ENCODE assay signal across 8 cellular contexts in the genomic region with DNA sequence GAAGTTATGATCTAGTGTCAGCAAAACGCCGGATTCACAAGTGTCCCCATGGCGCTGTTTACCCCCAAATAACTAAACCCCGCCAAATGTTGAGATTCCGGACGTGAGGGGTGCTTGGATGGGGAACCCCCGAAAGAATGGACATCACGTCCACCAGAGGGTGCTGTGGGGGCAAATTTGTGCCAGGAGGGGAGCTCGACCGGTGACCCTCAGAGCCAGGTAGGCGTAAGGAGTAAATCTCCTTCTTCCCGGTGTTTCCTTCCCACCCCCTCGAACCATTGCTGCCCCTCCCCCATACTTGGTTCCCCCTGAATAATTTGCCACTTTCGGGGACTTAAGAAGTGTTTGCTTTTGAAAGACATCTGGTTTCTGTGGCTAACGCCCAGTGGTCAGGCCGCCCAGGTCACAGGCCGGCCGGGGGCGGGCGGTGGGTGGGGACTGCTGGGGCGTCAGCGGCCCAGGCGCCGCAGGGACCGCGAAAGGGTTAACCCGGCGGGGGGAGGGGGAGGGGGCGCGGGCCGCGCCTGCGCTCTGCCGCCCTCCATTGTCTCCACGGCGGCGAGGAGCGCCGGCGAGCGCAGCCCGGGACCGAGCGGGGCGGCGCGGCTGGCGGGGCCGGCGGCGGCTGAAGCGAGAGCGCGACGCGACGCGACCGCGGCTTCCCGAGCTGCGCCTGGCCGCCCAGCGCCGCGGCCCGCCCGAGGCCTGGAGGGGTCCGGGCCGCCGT. TPM values are rescaled to one million over a fixed set of nuclear protein-coding genes. Genes with fewer than 3 reads are reported as not detected.
A peak's percentile ranks its signal among the peaks of the same experiment; 100 is the strongest.
DNase-seq lines count a peak whose midpoint lies in the region; ATAC-seq and TF ChIP-seq lines count a peak whose summit lies in the region.

TSS of gene ZNRF1 (plus strand) at position 544 of the 727 bp plus-strand sequence. CDS start 648 bp downstream, outside the sequence.

- peaks cover 22% of the 10 kb centered on the region for H3K27me3 Mint-ChIP-seq in activated CD4-positive, alpha-beta memory T cell treated with anti-CD3 and anti-CD28 coated beads, Interleukin-2, amount 10 ng/mL, durations not matched to agents 7 days and 5 days

- peak within 1 kb of the TSS; percentile 77 for H3K4me3 Mint-ChIP-seq in activated CD4-positive, alpha-beta memory T cell treated with anti-CD3 and anti-CD28 coated beads, Interleukin-2, amount 10 ng/mL, durations not matched to agents 7 days and 5 days

- CTCF ChIA-PET in activated CD4-positive, alpha-beta memory T cell treated with anti-CD3 and anti-CD28 coated beads, Interleukin-2, amount 10 ng/mL, durations not matched to agents 7 days and 5 days (lab: Charles Lee): interaction anchor here (0.6 to 7.4 kb wide), 14 partner anchors 9 to 517 kb away, joined by 3 to 186 read pairs (median 5); partner anchors contain the start of gene WDR59

- intact Hi-C loops in lower lobe of right lung (cut with DNase I): loop anchor here (5.0 kb wide), 1 partner anchor 114 kb away; no protein-coding TSS in a partner anchor

- ATAC-seq in GM18907 (IDR thresholded peaks at IDR 0.05; ENCODE audit: unreplicated experiment) (peak; percentile 61), HG03175 (IDR thresholded peaks at IDR 0.05; ENCODE audit: unreplicated experiment) (peak; percentile 68), lower lobe of right lung (peak; percentile 90 to 94)

- H3K9me3 ChIP-seq in ectodermal cell (ENCODE audit: control insufficient read depth, low read length) (no peaks in the 10 kb centered on the region), lower lobe of right lung (no peaks in the 10 kb centered on the region)

- H3K4me3 ChIP-seq in ectodermal cell (ENCODE audit: insufficient read depth, low read depth, low read length) (peak within 1 kb of the TSS; percentile 66), lower lobe of right lung (peak within 1 kb of the TSS; percentile 82)

- peaks cover 8% of the 10 kb centered on the region for H3K36me3 Mint-ChIP-seq in activated CD4-positive, alpha-beta memory T cell treated with anti-CD3 and anti-CD28 coated beads, Interleukin-2, amount 10 ng/mL, durations not matched to agents 7 days and 5 days (ENCODE audit: low read depth)

- H3K4me1 ChIP-seq in ectodermal cell (ENCODE audit: control insufficient read depth, insufficient read depth, low read length): peaks cover 4% of the 10 kb centered on the region
- H3K4me1 ChIP-seq in lower lobe of right lung: peaks cover 35% of the 10 kb centered on the region

- peaks cover 35% of the 10 kb centered on the region for H3K4me1 Mint-ChIP-seq in activated CD4-positive, alpha-beta memory T cell treated with anti-CD3 and anti-CD28 coated beads, Interleukin-2, amount 10 ng/mL, durations not matched to agents 7 days and 5 days

- DNase-seq in AML-193 (lab: John Stamatoyannopoulos, UW): peak; percentile 52 to 55
- peak; percentile 30 to 73 for DNase-seq in NCI-H526 (lab: John Stamatoyannopoulos, UW)
- DNase-seq in activated CD4-positive, alpha-beta memory T cell treated with anti-CD3 and anti-CD28 coated beads, Interleukin-2, amount 10 ng/mL, durations not matched to agents 7 days and 5 days: peak; percentile 83
- peak; percentile 86 for DNase-seq in lower lobe of right lung
- peak; percentile 71 to 82 (median 73) for DNase-seq in stimulated activated CD4-positive, alpha-beta T cell treated with anti-CD3 and anti-CD28 coated beads, TNF-alpha, amount 100 ng/mL, for 4 hours (ENCODE audit: low read depth in 3 of 3)

- H3K9me3 Mint-ChIP-seq in activated CD4-positive, alpha-beta memory T cell treated with anti-CD3 and anti-CD28 coated beads, Interleukin-2, amount 10 ng/mL, durations not matched to agents 7 days and 5 days: no peaks in the 10 kb centered on the region

- 3% methylated on average over 71 of the region's 71 CpGs for WGBS in ectodermal cell, 2 experiments

- no peaks in the 10 kb centered on the region for H3K36me3 ChIP-seq in ectodermal cell (ENCODE audit: control insufficient read depth, insufficient read depth, low read length)
- no peaks in the 10 kb centered on the region for H3K36me3 ChIP-seq in lower lobe of right lung

- no peaks in the 10 kb centered on the region for H3K27me3 ChIP-seq in ectodermal cell (ENCODE audit: control insufficient read depth, insufficient read depth, low read length, poor library complexity, severe bottlenecking)
- H3K27me3 ChIP-seq in lower lobe of right lung (ENCODE audit: low read depth): no peaks in the 10 kb centered on the region

- POLR2A ChIA-PET in activated CD4-positive, alpha-beta memory T cell treated with anti-CD3 and anti-CD28 coated beads, Interleukin-2, amount 10 ng/mL, durations not matched to agents 7 days and 5 days (lab: Charles Lee): interaction anchor here (1.0 to 2.7 kb wide), 8 partner anchors 11 to 121 kb away, joined by 3 to 60 read pairs (median 7); partner anchors contain the start of gene WDR59

- H3K27ac ChIP-seq in ectodermal cell (ENCODE audit: insufficient read depth, low read depth, low read length, poor library complexity, severe bottlenecking) (peak within 1 kb of the TSS; percentile 29), lower lobe of right lung (peak within 1 kb of the TSS; percentile 83)

- H3K27ac Mint-ChIP-seq in activated CD4-positive, alpha-beta memory T cell treated with anti-CD3 and anti-CD28 coated beads, Interleukin-2, amount 10 ng/mL, durations not matched to agents 7 days and 5 days: peak within 1 kb of the TSS; percentile 73

- TF ChIP-seq CTCF in lower lobe of right lung (IDR thresholded peaks at IDR 0.05): peak; percentile 79

RNA-seq across cellular contexts. Expression of gene ZNRF1, which starts in this region (rescaled TPM):
- 10 to 100 TPM; 22.7 to 25.3 TPM for total RNA-seq in activated CD4-positive, alpha-beta memory T cell treated with anti-CD3 and anti-CD28 coated beads, Interleukin-2, amount 10 ng/mL, durations not matched to agents 7 days and 5 days
- 52.2 TPM for polyA plus RNA-seq in ectodermal cell (2013, experiment 1 of 4)
- 47.5 TPM for polyA plus RNA-seq in ectodermal cell (2013, experiment 2 of 4)
- polyA plus RNA-seq in ectodermal cell (2013, experiment 3 of 4): 30.2 TPM
- polyA plus RNA-seq in ectodermal cell (2013, experiment 4 of 4): 36.0 TPM
- total RNA-seq in lower lobe of right lung: 23.5 TPM

Comparison
In these comparisons a context has a peak if more than half of its experiments do, and no peak if none do; other contexts are left out.
1. Peak in every context shown above with its lines: DNase-seq, ATAC-seq, H3K4me3 ChIP-seq and H3K27ac ChIP-seq.